9 cellular contexts compared by ENCODE assay signal in genomic region chr16:53756329-53756996, GRCh38. TPM values are rescaled to one million over a fixed set of nuclear protein-coding genes. Genes with fewer than 3 reads are reported as not detected.
DNase-seq lines count a peak whose midpoint lies in the region; ATAC-seq, FAIRE-seq and TF ChIP-seq lines count a peak whose summit lies in the region.
"Had no signal": no experiment of that assay in that cellular context is flagged by ENCODE, and none has a peak within 500 bp of the region (broad histone marks: within the 10 kb centered on the region; RNA-seq: fewer than 3 reads in every experiment).

No MANE protein-coding gene starts in this region.

- H3K27ac ChIP-seq in A673 (ENCODE audit: low read depth, low read length, poor library complexity, severe bottlenecking) (peak overlapping the region; percentile 19), mammary epithelial cell (ENCODE audit: insufficient read depth, low read depth, low read length) (peak overlapping the region; percentile 24)
- H3K27ac ChIP-seq in naive thymus-derived CD4-positive, alpha-beta T cell (ENCODE audit: low read depth, low read length) = no peak overlapping the region

- peak overlapping the region; percentile 33 for H3K4me2 ChIP-seq in mammary epithelial cell (ENCODE audit: insufficient read depth, low read depth, low read length)

- in situ Hi-C loops in mammary epithelial cell (cut with MboI; ENCODE audit: low sequenced_read_pairs in 2 of 2) = no loop called here

- no peaks in the 10 kb centered on the region for H3K9me3 ChIP-seq in A673 (ENCODE audit: low read depth, low read length, poor library complexity, severe bottlenecking)
- no peaks in the 10 kb centered on the region for H3K9me3 ChIP-seq in mammary epithelial cell (replicated peaks; ENCODE audit: insufficient read depth, low read length)
- no peaks in the 10 kb centered on the region for H3K9me3 ChIP-seq in naive thymus-derived CD4-positive, alpha-beta T cell (ENCODE audit: control insufficient read depth in 2 of 3, low read length in 3 of 3)

- no peaks in the 10 kb centered on the region for H4K20me1 ChIP-seq in mammary epithelial cell (ENCODE audit: insufficient read depth, low read length)

- BruUV-seq in A673 (replicated peaks; lab: Mats Ljungman, UMichigan) = no TSS peak
- no TSS peak for BruUV-seq in mammary epithelial cell (replicated peaks; lab: Mats Ljungman, UMichigan)

- no peak overlapping the region for H3K4me3 Mint-ChIP-seq in naive thymus-derived CD4-positive, alpha-beta T cell

- H2AFZ ChIP-seq in mammary epithelial cell (ENCODE audit: low read depth, low read length) = no peak overlapping the region

- CTCF ChIA-PET in A673 (lab: Charles Lee) (no interaction called here), mammary epithelial cell (lab: Charles Lee; ENCODE audit: low non-redundant PET) (no interaction called here)
- CTCF ChIA-PET in naive thymus-derived CD4-positive, alpha-beta T cell (lab: Charles Lee) = no interaction called here

- TF ChIP-seq CTCF in A673 (conservative IDR thresholded peaks at IDR 0.05; ENCODE audit: low read depth, low read length) (no peak), mammary epithelial cell (conservative IDR thresholded peaks at IDR 0.05 in 1 of 2, IDR thresholded peaks at IDR 0.05 in 1 of 2; ENCODE audit: extremely low read depth in 1 of 2, insufficient read depth in 1 of 2, low read depth in 1 of 2, low read length in 2 of 2) (no peak)

- H3K27me3 ChIP-seq in A673 (replicated peaks; ENCODE audit: insufficient read depth, low read depth, low read length, poor library complexity) (no peaks in the 10 kb centered on the region), mammary epithelial cell (ENCODE audit: insufficient read depth, low read length) (no peaks in the 10 kb centered on the region)
- H3K27me3 ChIP-seq in naive thymus-derived CD4-positive, alpha-beta T cell (ENCODE audit: control insufficient read depth in 2 of 2, insufficient read depth in 2 of 2, low read length in 2 of 2) = no peaks in the 10 kb centered on the region

- POLR2A ChIA-PET in A673 (lab: Charles Lee; ENCODE audit: low non-redundant PET) = no interaction called here
- POLR2A ChIA-PET in naive thymus-derived CD4-positive, alpha-beta T cell (lab: Charles Lee) = no interaction called here

- no peak for TF ChIP-seq POLR2A in GM12892 (IDR thresholded peaks at IDR 0.05; ENCODE audit: low read depth, low read length)

- peaks cover 0 to 17% (median 14%) of the 10 kb centered on the region in 5 donors for H3K36me3 Mint-ChIP-seq in naive thymus-derived CD4-positive, alpha-beta T cell

- no peak for FAIRE-seq in GM12892 (lab: Jason Lieb, UNC)

- H3K4me3 ChIP-seq in A673 (ENCODE audit: low read depth, low read length, poor library complexity, severe bottlenecking) (no peak overlapping the region), mammary epithelial cell (replicated peaks in 1 of 3; ENCODE audit: insufficient read depth in 1 of 3, low read depth in 2 of 3, low read length in 3 of 3) (no peak overlapping the region)
- no peak overlapping the region for H3K4me3 ChIP-seq in naive thymus-derived CD4-positive, alpha-beta T cell (ENCODE audit: low read length)

- no peaks in the 10 kb centered on the region for H3K36me3 ChIP-seq in A673 (ENCODE audit: insufficient read depth, low read length, poor library complexity, severe bottlenecking)
- H3K36me3 ChIP-seq in mammary epithelial cell (ENCODE audit: insufficient read depth, low read length) = no peaks in the 10 kb centered on the region
- no peaks in the 10 kb centered on the region for H3K36me3 ChIP-seq in naive thymus-derived CD4-positive, alpha-beta T cell (ENCODE audit: control insufficient read depth in 2 of 3, insufficient read depth in 3 of 3, low read length in 3 of 3)

- intact Hi-C loops in A673 (cut with micrococcal nuclease; ENCODE audit: unreplicated experiment) = no loop called here
- intact Hi-C loops in mammary epithelial cell (cut with micrococcal nuclease) = no loop called here
- intact Hi-C loops in naive thymus-derived CD4-positive, alpha-beta T cell (cut with micrococcal nuclease) = no loop called here

- ATAC-seq in naive thymus-derived CD4-positive, alpha-beta T cell = no peak
- ATAC-seq in HG03520 (IDR thresholded peaks at IDR 0.05; ENCODE audit: unreplicated experiment) = no peak

- H3K27me3 Mint-ChIP-seq in naive thymus-derived CD4-positive, alpha-beta T cell = no peaks in the 10 kb centered on the region

- no peak overlapping the region for H3K27ac Mint-ChIP-seq in naive thymus-derived CD4-positive, alpha-beta T cell

- H3K4me1 Mint-ChIP-seq in naive thymus-derived CD4-positive, alpha-beta T cell = peaks cover 0 to 58% (median 34%) of the 10 kb centered on the region in 7 donors

- WGBS in mammary epithelial cell (ENCODE audit: low coverage, missing lambda C conversion rate) = 57% methylated on average over 4 of the region's 4 CpGs

- H3K79me2 ChIP-seq in mammary epithelial cell (ENCODE audit: insufficient read depth, low read length) = peaks cover 64% of the 10 kb centered on the region

- dilution Hi-C loops in mammary epithelial cell (cut with HindIII; ENCODE audit: low sequenced_read_pairs) = no loop called here

- peaks cover 0 to 9% (median 0%) of the 10 kb centered on the region in 11 donors for H3K9me3 Mint-ChIP-seq in naive thymus-derived CD4-positive, alpha-beta T cell

- DNase-seq in A673 (ENCODE audit: low spot score) (no peak), M059J (ENCODE audit: low read depth) (peak; percentile 58), mammary epithelial cell (peak; percentile 26), medulla oblongata (ENCODE audit: extremely low spot score) (peak; percentile 88), GM12892 (ENCODE audit: insufficient read length) (no peak), AML-193 (lab: John Stamatoyannopoulos, UW) (no peak)
- no peak for DNase-seq in naive thymus-derived CD4-positive, alpha-beta T cell
- DNase-seq: SW 1271 had no signal

- H3K9ac ChIP-seq in mammary epithelial cell (ENCODE audit: insufficient read depth, low read length) = no peak overlapping the region

- H3K4me1 ChIP-seq in A673 (ENCODE audit: insufficient read depth, low read length, poor library complexity, severe bottlenecking) (peaks cover 29% of the 10 kb centered on the region), mammary epithelial cell (ENCODE audit: insufficient read depth, low read length) (peaks cover 15% of the 10 kb centered on the region)
- H3K4me1 ChIP-seq in naive thymus-derived CD4-positive, alpha-beta T cell (ENCODE audit: control insufficient read depth in 2 of 2, insufficient read depth in 2 of 2, low read length in 2 of 2) = no peaks in the 10 kb centered on the region

RNA-seq across cellular contexts. Expression of gene FTO, which starts 52.5 kb away (rescaled TPM):
- total RNA-seq in A673 (2021) (72.7 and 73.4 TPM in 2 replicates), mammary epithelial cell (100 to 1,000 TPM in 1 of 2 donors, 10 to 100 TPM in 1; 76.4 to 155 TPM)
- 96.1 and 132 TPM in 2 replicates for total RNA-seq in M059J (2014; rRNA removed; shearing (Covaris generic))
- polyA plus RNA-seq in mammary epithelial cell = 51.5 TPM
- 82.1 TPM for polyA minus RNA-seq in mammary epithelial cell
- polyA plus RNA-seq in GM12892 (2012; ENCODE audit: missing spikeins) = 40.4 TPM
- 10 to 100 TPM; 47.2 to 63.5 (median 57.9) TPM for total RNA-seq in naive thymus-derived CD4-positive, alpha-beta T cell
- polyA plus RNA-seq in naive thymus-derived CD4-positive, alpha-beta T cell = 100 to 1,000 TPM in 1 of 2 donors, 10 to 100 TPM in 1; 99.9 to 104 TPM

RNA-seq across cellular contexts. Expression of gene RPGRIP1L, which starts 52.8 kb away (rescaled TPM):
- total RNA-seq in A673 (2021) = 18.3 and 19.8 TPM in 2 replicates
- 7.1 and 12.5 TPM in 2 replicates for total RNA-seq in M059J (2014; rRNA removed; shearing (Covaris generic))
- 10 to 100 TPM in 1 of 2 donors, 1 to 10 TPM in 1; 9.9 to 11.2 TPM for total RNA-seq in mammary epithelial cell
- polyA plus RNA-seq in mammary epithelial cell = 6.0 TPM
- polyA minus RNA-seq in mammary epithelial cell = 7.5 TPM
- 5.7 TPM for polyA plus RNA-seq in GM12892 (2012; ENCODE audit: missing spikeins)
- 1 to 10 TPM; 2.0 to 6.1 (median 3.6) TPM for total RNA-seq in naive thymus-derived CD4-positive, alpha-beta T cell
- 1 to 10 TPM; 1.8 to 3.4 TPM for polyA plus RNA-seq in naive thymus-derived CD4-positive, alpha-beta T cell

Comparison
In these comparisons a context has a peak if more than half of its experiments do, and no peak if none do; other contexts are left out.
1. DNase-seq: peak in M059J (single experiment), mammary epithelial cell (single experiment) and medulla oblongata (single experiment); none in A673 (single experiment), GM12892 (single experiment), naive thymus-derived CD4-positive, alpha-beta T cell (0 of 9) and AML-193 (0 of 2).